In genomic region chr17:43418441-43419374, GRCh38 we compare ENCODE assay signal across 9 cellular contexts. TPM values are rescaled to one million over a fixed set of nuclear protein-coding genes. Genes with fewer than 3 reads are reported as not detected.
DNase-seq lines count a peak whose midpoint lies in the region; ATAC-seq and TF ChIP-seq lines count a peak whose summit lies in the region.
"Had no signal": no experiment of that assay in that cellular context is flagged by ENCODE, and none has a peak within 500 bp of the region (broad histone marks: within the 10 kb centered on the region; RNA-seq: fewer than 3 reads in every experiment).

No MANE protein-coding gene starts in this region.

- no peak for TF ChIP-seq CTCF in fibroblast of villous mesenchyme (IDR thresholded peaks at IDR 0.05; ENCODE audit: insufficient read depth, low read depth, low read length)

- H3K4me1 Mint-ChIP-seq in effector memory CD8-positive, alpha-beta T cell (ENCODE audit: low read depth in 2 of 2), result peaks cover 0 to 5% of the 10 kb centered on the region in 2 donors

- DNase-seq in Caki2 (ENCODE audit: low read depth) (peak; percentile 82), NCI-H1092 (lab: John Stamatoyannopoulos, UW) (peak; percentile 48), fibroblast of villous mesenchyme (ENCODE audit: low read depth) (peak; percentile 84), sciatic nerve (ENCODE audit: low spot score) (no peak), NCI-H1048 (lab: John Stamatoyannopoulos, UW) (no peak), globus pallidus (ENCODE audit: low spot score) (no peak)
- no peak for DNase-seq in effector memory CD8-positive, alpha-beta T cell

- H3K9me3 Mint-ChIP-seq in effector memory CD8-positive, alpha-beta T cell, result no peaks in the 10 kb centered on the region
- H3K9me3 Mint-ChIP-seq: activated naive CD4-positive, alpha-beta T cell treated with anti-CD3 and anti-CD28 coated beads, Interleukin-2, amount 50 U/mL, for 72 hours had no signal

- H3K36me3 Mint-ChIP-seq in effector memory CD8-positive, alpha-beta T cell (ENCODE audit: insufficient read depth), result no peaks in the 10 kb centered on the region
- H3K36me3 Mint-ChIP-seq: activated naive CD4-positive, alpha-beta T cell treated with anti-CD3 and anti-CD28 coated beads, Interleukin-2, amount 50 U/mL, for 72 hours had no signal

- no peak overlapping the region for H3K4me3 ChIP-seq in fibroblast of villous mesenchyme (ENCODE audit: low read depth, low read length)

- ATAC-seq in SK-N-SH treated with all-trans-retinoic acid at 6 μM for 48 hours, result peak; percentile 96
- ATAC-seq in sciatic nerve, result peak; percentile 42
- ATAC-seq in effector memory CD8-positive, alpha-beta T cell (replicated peaks), result no peak

- H3K27ac Mint-ChIP-seq in effector memory CD8-positive, alpha-beta T cell, result no peak overlapping the region

- intact Hi-C loops in sciatic nerve (cut with DNase I), result no loop called here

- H3K4me3 Mint-ChIP-seq in effector memory CD8-positive, alpha-beta T cell, result no peak overlapping the region

- in situ Hi-C loops in Caki2 (cut with HindIII; ENCODE audit: low pct_unique_long_range_greater_than_20kb, low sequenced_read_pairs), result no loop called here

- peaks cover 35 to 45% of the 10 kb centered on the region in 2 donors for H3K27me3 Mint-ChIP-seq in effector memory CD8-positive, alpha-beta T cell

TF ChIP-seq in SK-N-SH treated with all-trans-retinoic acid at 6 μM for 48 hours, 23 proteins besides CTCF, POLR2A, EP300 and RAD21:
- peak; percentile 43; the same call in 1 of the 2 replicates for TF ChIP-seq ZFP3 (CRISPR knock-in tag; IDR thresholded peaks at IDR 0.05)
- TF ChIP-seq TCF4 (CRISPR knock-in tag; IDR thresholded peaks at IDR 0.05; ENCODE audit: borderline replicate concordance), result no peak

RNA-seq across cellular contexts. Expression of gene ARL4D, which starts 19.9 kb away (rescaled TPM):
- total RNA-seq in Caki2 (2014; rRNA removed; shearing (Covaris generic); ENCODE audit: low replicate concordance), result 49.3 and 50.6 TPM in 2 replicates
- total RNA-seq in fibroblast of villous mesenchyme, result 15.1 and 20.0 TPM in 2 replicates
- 94.0 TPM for total RNA-seq in sciatic nerve

Comparison
In these comparisons a context has a peak if more than half of its experiments do, and no peak if none do; other contexts are left out.
1. DNase-seq: peak in Caki2 (single experiment), NCI-H1092 (single experiment) and fibroblast of villous mesenchyme (single experiment); none in sciatic nerve (single experiment), effector memory CD8-positive, alpha-beta T cell (0 of 3), NCI-H1048 (single experiment) and globus pallidus (single experiment).